ENCODE assay signal across 8 cellular contexts in the genomic region with DNA sequence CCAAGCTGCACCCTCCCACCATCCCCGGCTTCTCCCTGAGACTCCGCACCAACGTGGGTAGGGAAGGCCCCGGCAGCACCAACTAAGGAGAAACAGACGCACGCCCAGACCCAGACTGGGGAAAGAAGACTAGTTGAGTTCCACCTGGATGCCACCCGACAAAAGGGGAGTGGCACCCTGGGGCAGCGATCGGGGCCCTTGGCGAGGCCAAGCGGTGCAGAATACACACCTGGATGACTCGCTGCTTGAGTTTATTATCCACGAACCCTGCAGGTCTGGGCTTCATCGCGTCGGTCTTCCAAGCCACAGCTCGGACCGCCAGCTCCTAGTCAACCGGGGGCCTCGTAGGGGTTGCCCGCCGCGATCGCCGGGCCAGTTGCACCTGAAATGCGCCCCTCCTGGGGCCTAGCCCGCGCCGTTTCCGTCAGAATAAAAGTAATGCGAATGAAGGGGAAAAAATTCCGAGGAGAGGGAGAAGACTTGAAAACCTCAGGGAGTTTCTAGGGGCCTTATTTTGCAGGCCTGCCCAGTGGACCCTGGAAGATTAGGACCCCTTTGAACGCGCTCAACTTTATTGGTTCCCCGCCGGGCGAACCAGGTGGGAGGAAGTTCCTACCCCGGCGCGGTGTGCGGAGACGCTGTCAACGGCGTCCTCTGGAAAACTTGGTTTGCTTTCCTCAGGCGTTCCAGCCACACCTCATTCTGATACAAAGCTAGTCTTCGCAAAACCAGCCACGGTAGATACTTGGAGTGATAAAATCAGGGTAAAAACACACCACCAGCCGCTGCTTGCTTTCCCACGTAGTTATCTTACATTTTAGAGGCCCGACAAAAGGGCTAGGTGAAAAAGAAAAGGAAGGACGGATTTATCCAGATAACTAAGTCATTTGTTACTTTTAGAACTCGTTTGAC. TPM values are rescaled to one million over a fixed set of nuclear protein-coding genes. Genes with fewer than 3 reads are reported as not detected.
DNase-seq lines count a peak whose midpoint lies in the region; ATAC-seq and TF ChIP-seq lines count a peak whose summit lies in the region.

A gene (minus strand): TSS at position 331 of the 912 bp plus-strand sequence. CDS start 45 bp downstream, at position 286.

- peak within 1 kb of the TSS; percentile 99 for H3K27ac Mint-ChIP-seq in activated CD4-positive, alpha-beta T cell treated with anti-CD3 and anti-CD28 coated beads, Interleukin-2, amount 10 ng/mL, durations not matched to agents 24 days and 14 days

- H3K4me3 Mint-ChIP-seq in activated CD4-positive, alpha-beta T cell treated with anti-CD3 and anti-CD28 coated beads, Interleukin-2, amount 10 ng/mL, durations not matched to agents 24 days and 14 days: peak within 1 kb of the TSS; percentile 100

- H3K4me1 Mint-ChIP-seq in activated CD4-positive, alpha-beta T cell treated with anti-CD3 and anti-CD28 coated beads, Interleukin-2, amount 10 ng/mL, durations not matched to agents 24 days and 14 days: peaks cover 46% of the 10 kb centered on the region

- H3K27ac ChIP-seq in coronary artery: peak within 1 kb of the TSS; percentile 73 to 89

- ATAC-seq in GM19351 (IDR thresholded peaks at IDR 0.05; ENCODE audit: unreplicated experiment) (peak; percentile 81), HG03520 (IDR thresholded peaks at IDR 0.05; ENCODE audit: unreplicated experiment) (peak; percentile 64), left colon (peak; percentile 91)

- no peak for TF ChIP-seq CTCF in coronary artery (IDR thresholded peaks at IDR 0.05)

- no peaks in the 10 kb centered on the region for H3K27me3 Mint-ChIP-seq in activated CD4-positive, alpha-beta T cell treated with anti-CD3 and anti-CD28 coated beads, Interleukin-2, amount 10 ng/mL, durations not matched to agents 24 days and 14 days

- peak within 1 kb of the TSS; percentile 88 for H3K4me3 ChIP-seq in coronary artery

- intact Hi-C loops in activated CD4-positive, alpha-beta T cell treated with anti-CD3 and anti-CD28 coated beads, Interleukin-2, amount 10 ng/mL, durations not matched to agents 24 days and 14 days (cut with micrococcal nuclease): loop anchor here (1.0 to 5.0 kb wide), 8 partner anchors 10 to 628 kb away; a partner anchor contains a TSS
- intact Hi-C loops in left colon (cut with DNase I, micrococcal nuclease): loop anchor here in 1 of 2 donors (5.0 kb wide), 1 partner anchor 213 kb away; no protein-coding TSS in a partner anchor

- H3K36me3 Mint-ChIP-seq in activated CD4-positive, alpha-beta T cell treated with anti-CD3 and anti-CD28 coated beads, Interleukin-2, amount 10 ng/mL, durations not matched to agents 24 days and 14 days (ENCODE audit: low read depth): peaks cover 4% of the 10 kb centered on the region

- DNase-seq in C1 segment of cervical spinal cord (lab: John Stamatoyannopoulos, UW) (peak; percentile 30 to 95 (median 88)), NCI-H69 (lab: John Stamatoyannopoulos, UW) (peak; percentile 98), coronary artery (ENCODE audit: low spot score) (peak; percentile 87), left colon (peak; percentile 88)
- peak; percentile 93 for DNase-seq in activated CD4-positive, alpha-beta T cell treated with anti-CD3 and anti-CD28 coated beads, Interleukin-2, amount 10 ng/mL, durations not matched to agents 24 days and 14 days
- peak; percentile 63 to 71 for DNase-seq in stimulated activated CD4-positive, alpha-beta T cell treated with anti-CD3 and anti-CD28 coated beads, Interleukin-1b, Interleukin-23, amount 100 ng/mL, for 4 hours (ENCODE audit: low read depth in 2 of 2)

- H3K9me3 Mint-ChIP-seq in activated CD4-positive, alpha-beta T cell treated with anti-CD3 and anti-CD28 coated beads, Interleukin-2, amount 10 ng/mL, durations not matched to agents 24 days and 14 days: no peaks in the 10 kb centered on the region

RNA-seq across cellular contexts. Expression of the gene that starts here (rescaled TPM):
- 41.4 and 52.4 TPM in 2 replicates for total RNA-seq in activated CD4-positive, alpha-beta T cell treated with anti-CD3 and anti-CD28 coated beads, Interleukin-2, amount 10 ng/mL, durations not matched to agents 24 days and 14 days
- total RNA-seq in left colon: 10 to 100 TPM; 29.5 to 40.3 TPM

Comparison
In these comparisons a context has a peak if more than half of its experiments do, and no peak if none do; other contexts are left out.
1. Peak in every context shown above with its lines: DNase-seq, ATAC-seq, H3K4me3 ChIP-seq and H3K27ac ChIP-seq.